Comparison of ENCODE assay signal across 8 cellular contexts in genomic region chr7:151088019-151088855, GRCh38. TPM values are rescaled to one million over a fixed set of nuclear protein-coding genes. Genes with fewer than 3 reads are reported as not detected.
DNase-seq lines count a peak whose midpoint lies in the region; ATAC-seq and TF ChIP-seq lines count a peak whose summit lies in the region.

No MANE protein-coding gene starts in this region.

- no peak for ATAC-seq in activated CD8-positive, alpha-beta T cell treated with anti-CD3 and anti-CD28 coated beads for 36 hours
- ATAC-seq in stimulated activated memory B cell treated with anti-CD40 and anti-IgM and Interleukin-4, amounts not matched to agents 10 μg/mL and 1 μg/mL and 100 μg/mL, for 72 hours, result no peak
- no peak for ATAC-seq in HG03354 (IDR thresholded peaks at IDR 0.05; ENCODE audit: poor library complexity, severe bottlenecking, unreplicated experiment)

- H3K27me3 ChIP-seq in iPS DF 6.9 (ENCODE audit: control insufficient read depth, insufficient read depth, low read length), result peaks cover 3% of the 10 kb centered on the region; the same call in 1 of the 2 replicates

- peaks cover 5% of the 10 kb centered on the region for H3K36me3 Mint-ChIP-seq in activated CD4-positive, alpha-beta T cell treated with anti-CD3 and anti-CD28 coated beads, Interleukin-2, amount 10 ng/mL, durations not matched to agents 24 days and 14 days (ENCODE audit: low read depth)
- no peaks in the 10 kb centered on the region for H3K36me3 Mint-ChIP-seq in activated CD8-positive, alpha-beta T cell treated with anti-CD3 and anti-CD28 coated beads for 36 hours (ENCODE audit: low read depth)
- no peaks in the 10 kb centered on the region for H3K36me3 Mint-ChIP-seq in stimulated activated memory B cell treated with anti-CD40 and anti-IgM and Interleukin-4, amounts not matched to agents 10 μg/mL and 1 μg/mL and 100 μg/mL, for 72 hours

- TF ChIP-seq CTCF in activated CD8-positive, alpha-beta T cell treated with anti-CD3 and anti-CD28 coated beads for 36 hours (IDR thresholded peaks at IDR 0.05), result no peak

- H3K27ac ChIP-seq in iPS DF 6.9 (ENCODE audit: low read length), result no peak overlapping the region

- peaks cover 25% of the 10 kb centered on the region for H3K4me1 Mint-ChIP-seq in activated CD4-positive, alpha-beta T cell treated with anti-CD3 and anti-CD28 coated beads, Interleukin-2, amount 10 ng/mL, durations not matched to agents 24 days and 14 days
- H3K4me1 Mint-ChIP-seq in activated CD8-positive, alpha-beta T cell treated with anti-CD3 and anti-CD28 coated beads for 36 hours (ENCODE audit: low read depth), result peaks cover 25% of the 10 kb centered on the region
- peaks cover 48% of the 10 kb centered on the region for H3K4me1 Mint-ChIP-seq in stimulated activated memory B cell treated with anti-CD40 and anti-IgM and Interleukin-4, amounts not matched to agents 10 μg/mL and 1 μg/mL and 100 μg/mL, for 72 hours

- H3K27me3 Mint-ChIP-seq in activated CD4-positive, alpha-beta T cell treated with anti-CD3 and anti-CD28 coated beads, Interleukin-2, amount 10 ng/mL, durations not matched to agents 24 days and 14 days, result peaks cover 18% of the 10 kb centered on the region
- H3K27me3 Mint-ChIP-seq in activated CD8-positive, alpha-beta T cell treated with anti-CD3 and anti-CD28 coated beads for 36 hours, result peaks cover 22% of the 10 kb centered on the region
- no peaks in the 10 kb centered on the region for H3K27me3 Mint-ChIP-seq in stimulated activated memory B cell treated with anti-CD40 and anti-IgM and Interleukin-4, amounts not matched to agents 10 μg/mL and 1 μg/mL and 100 μg/mL, for 72 hours

- CTCF ChIA-PET in activated CD8-positive, alpha-beta T cell treated with anti-CD3 and anti-CD28 coated beads for 36 hours (lab: Charles Lee), result interaction anchor here (0.9 to 1.7 kb wide), 4 partner anchors 23 to 70 kb away, joined by 3 to 15 read pairs (median 4); partner anchors contain the start of gene ABCB8

- H3K27ac Mint-ChIP-seq in activated CD4-positive, alpha-beta T cell treated with anti-CD3 and anti-CD28 coated beads, Interleukin-2, amount 10 ng/mL, durations not matched to agents 24 days and 14 days, result no peak overlapping the region
- no peak overlapping the region for H3K27ac Mint-ChIP-seq in activated CD8-positive, alpha-beta T cell treated with anti-CD3 and anti-CD28 coated beads for 36 hours
- H3K27ac Mint-ChIP-seq in stimulated activated memory B cell treated with anti-CD40 and anti-IgM and Interleukin-4, amounts not matched to agents 10 μg/mL and 1 μg/mL and 100 μg/mL, for 72 hours, result peak overlapping the region; percentile 15

- no peaks in the 10 kb centered on the region for H3K36me3 ChIP-seq in iPS DF 6.9 (ENCODE audit: control insufficient read depth, insufficient read depth, low read length)

- H3K4me1 ChIP-seq in iPS DF 6.9 (ENCODE audit: control insufficient read depth, insufficient read depth, low read length), result peaks cover 10% of the 10 kb centered on the region; the same call in 1 of the 2 replicates

- DNase-seq in activated CD4-positive, alpha-beta T cell treated with anti-CD3 and anti-CD28 coated beads, Interleukin-2, amount 10 ng/mL, durations not matched to agents 24 days and 14 days, result no peak
- DNase-seq in activated CD4-positive, alpha-beta T cell treated with anti-CD3 and anti-CD28 coated beads for 4 hours, result no peak
- no peak for DNase-seq in activated CD8-positive, alpha-beta T cell treated with anti-CD3 and anti-CD28 coated beads for 36 hours
- no peak for DNase-seq in iPS DF 6.9 (ENCODE audit: low read depth, low spot score)
- DNase-seq in COR-L47 (lab: John Stamatoyannopoulos, UW), result no peak
- no peak for DNase-seq in HuH-7 (ENCODE audit: low spot score)

- intact Hi-C loops in activated CD4-positive, alpha-beta T cell treated with anti-CD3 and anti-CD28 coated beads, Interleukin-2, amount 10 ng/mL, durations not matched to agents 24 days and 14 days (cut with micrococcal nuclease), result loop anchor here (2.0 to 10.0 kb wide), 4 partner anchors 23 to 1463 kb away; partner anchors contain the start of gene ZNF775
- intact Hi-C loops in activated CD8-positive, alpha-beta T cell treated with anti-CD3 and anti-CD28 coated beads for 36 hours (cut with micrococcal nuclease), result no loop called here

- H3K9me3 Mint-ChIP-seq in activated CD4-positive, alpha-beta T cell treated with anti-CD3 and anti-CD28 coated beads, Interleukin-2, amount 10 ng/mL, durations not matched to agents 24 days and 14 days, result no peaks in the 10 kb centered on the region
- no peaks in the 10 kb centered on the region for H3K9me3 Mint-ChIP-seq in activated CD8-positive, alpha-beta T cell treated with anti-CD3 and anti-CD28 coated beads for 36 hours
- H3K9me3 Mint-ChIP-seq in stimulated activated memory B cell treated with anti-CD40 and anti-IgM and Interleukin-4, amounts not matched to agents 10 μg/mL and 1 μg/mL and 100 μg/mL, for 72 hours, result no peaks in the 10 kb centered on the region

- H3K9me3 ChIP-seq in iPS DF 6.9 (ENCODE audit: control insufficient read depth, insufficient read depth, low read length), result no peaks in the 10 kb centered on the region

- H3K4me3 ChIP-seq in iPS DF 6.9 (ENCODE audit: low read length), result peak overlapping the region; percentile 45; the same call in 1 of the 2 replicates

- peak overlapping the region; percentile 74 for H3K4me3 Mint-ChIP-seq in activated CD4-positive, alpha-beta T cell treated with anti-CD3 and anti-CD28 coated beads, Interleukin-2, amount 10 ng/mL, durations not matched to agents 24 days and 14 days
- peak overlapping the region; percentile 80 for H3K4me3 Mint-ChIP-seq in activated CD8-positive, alpha-beta T cell treated with anti-CD3 and anti-CD28 coated beads for 36 hours
- peak overlapping the region; percentile 87 for H3K4me3 Mint-ChIP-seq in stimulated activated memory B cell treated with anti-CD40 and anti-IgM and Interleukin-4, amounts not matched to agents 10 μg/mL and 1 μg/mL and 100 μg/mL, for 72 hours

- POLR2A ChIA-PET in activated CD8-positive, alpha-beta T cell treated with anti-CD3 and anti-CD28 coated beads for 36 hours (lab: Charles Lee), result interaction anchor here (0.5 to 1.4 kb wide), 4 partner anchors 11 to 168 kb away, joined by 3 to 4 read pairs (median 3); partner anchors contain the start of genes ABCF2 and SLC4A2

- WGBS in iPS DF 6.9 (ENCODE audit: insufficient coverage, insufficient read length), result no CpG with 5 or more reads among the region's 16 CpGs

RNA-seq across cellular contexts. Expression of gene AGAP3, which starts 2.0 kb away (rescaled TPM):
- 54.3 and 60.0 TPM in 2 replicates for total RNA-seq in activated CD4-positive, alpha-beta T cell treated with anti-CD3 and anti-CD28 coated beads, Interleukin-2, amount 10 ng/mL, durations not matched to agents 24 days and 14 days
- 10 to 100 TPM; 20.6 to 22.0 TPM for total RNA-seq in activated CD8-positive, alpha-beta T cell treated with anti-CD3 and anti-CD28 coated beads for 36 hours

RNA-seq across cellular contexts. Expression of gene TMUB1, which starts 4.9 kb away (rescaled TPM):
- total RNA-seq in activated CD4-positive, alpha-beta T cell treated with anti-CD3 and anti-CD28 coated beads, Interleukin-2, amount 10 ng/mL, durations not matched to agents 24 days and 14 days, result 53.8 and 59.2 TPM in 2 replicates
- 10 to 100 TPM; 59.7 to 64.2 TPM for total RNA-seq in activated CD8-positive, alpha-beta T cell treated with anti-CD3 and anti-CD28 coated beads for 36 hours

RNA-seq across cellular contexts. Expression of gene FASTK, which starts 7.6 kb away (rescaled TPM):
- 90.8 and 92.3 TPM in 2 replicates for total RNA-seq in activated CD4-positive, alpha-beta T cell treated with anti-CD3 and anti-CD28 coated beads, Interleukin-2, amount 10 ng/mL, durations not matched to agents 24 days and 14 days
- 10 to 100 TPM; 54.0 to 59.4 TPM for total RNA-seq in activated CD8-positive, alpha-beta T cell treated with anti-CD3 and anti-CD28 coated beads for 36 hours

RNA-seq across cellular contexts. Expression of gene SLC4A2, which starts 28.8 kb away (rescaled TPM):
- 115 and 127 TPM in 2 replicates for total RNA-seq in activated CD4-positive, alpha-beta T cell treated with anti-CD3 and anti-CD28 coated beads, Interleukin-2, amount 10 ng/mL, durations not matched to agents 24 days and 14 days
- total RNA-seq in activated CD8-positive, alpha-beta T cell treated with anti-CD3 and anti-CD28 coated beads for 36 hours, result 10 to 100 TPM; 42.7 to 46.1 TPM

RNA-seq across cellular contexts. Expression of gene CDK5, which starts 30.5 kb away (rescaled TPM):
- 26.5 and 26.8 TPM in 2 replicates for total RNA-seq in activated CD4-positive, alpha-beta T cell treated with anti-CD3 and anti-CD28 coated beads, Interleukin-2, amount 10 ng/mL, durations not matched to agents 24 days and 14 days
- total RNA-seq in activated CD8-positive, alpha-beta T cell treated with anti-CD3 and anti-CD28 coated beads for 36 hours, result 10 to 100 TPM in 1 of 2 experiments, 1 to 10 TPM in 1; 9.9 to 10.4 TPM
